In genomic region chr5:140039561-140039960, GRCh38 we compare ENCODE assay signal across 17 cellular contexts. TPM values are rescaled to one million over a fixed set of nuclear protein-coding genes. Genes with fewer than 3 reads are reported as not detected.
DNase-seq lines count a peak whose midpoint lies in the region; ATAC-seq and TF ChIP-seq lines count a peak whose summit lies in the region.
"Had no signal": no experiment of that assay in that cellular context is flagged by ENCODE, and none has a peak within 500 bp of the region (broad histone marks: within the 10 kb centered on the region; RNA-seq: fewer than 3 reads in every experiment).

No MANE protein-coding gene starts in this region.

- H4K20me1 ChIP-seq in BLaER1 treated with 17β-estradiol and CSF1 and Interleukin-3, amounts not matched to agents 10 nM and 100 nM: peaks cover 0 to 13% (median 3%) of the 10 kb centered on the region in 11 experiments; a peak in 4 of 22 replicates

- H3K27ac ChIP-seq in BLaER1 treated with 17β-estradiol and CSF1 and Interleukin-3, amounts not matched to agents 10 nM and 100 nM: no peak overlapping the region
- H3K27ac ChIP-seq in HEK293 (ENCODE audit: extremely low read depth, low read depth, low read length) (no peak overlapping the region), body of pancreas (peak overlapping the region; percentile 64 to 91 (median 74))

- H3K27me3 ChIP-seq in BLaER1 treated with 17β-estradiol and CSF1 and Interleukin-3, amounts not matched to agents 10 nM and 100 nM: peaks cover 52 to 72% (median 64%) of the 10 kb centered on the region in 11 experiments
- H3K27me3 ChIP-seq in body of pancreas: no peaks in the 10 kb centered on the region

- H3K9ac ChIP-seq in BLaER1 treated with 17β-estradiol and CSF1 and Interleukin-3, amounts not matched to agents 10 nM and 100 nM: no peak overlapping the region

- POLR2A ChIA-PET in HEK293 (lab: Yijun Ruan, JAX): no interaction called here

- TF ChIP-seq CTCF in HEK293 (tag by site-specific recombination; IDR thresholded peaks at IDR 0.05) (no peak), body of pancreas (IDR thresholded peaks at IDR 0.05) (no peak)

- H3K4me3 ChIP-seq in BLaER1 treated with 17β-estradiol and CSF1 and Interleukin-3, amounts not matched to agents 10 nM and 100 nM: no peak overlapping the region
- no peak overlapping the region for H3K4me3 ChIP-seq in HEK293 (ENCODE audit: low read depth, low read length)
- no peak overlapping the region for H3K4me3 ChIP-seq in body of pancreas

- DNase-seq in body of pancreas: peak; percentile 43 to 74 (median 53)
- DNase-seq in midbrain (lab: John Stamatoyannopoulos, UW): peak; percentile 25
- no peak for DNase-seq in NCI-H2081 (lab: John Stamatoyannopoulos, UW)
- DNase-seq in Kasumi-1 (lab: John Stamatoyannopoulos, UW): no peak
- no peak for DNase-seq in UCSD-AML1 (lab: John Stamatoyannopoulos, UW; ENCODE audit: unreplicated experiment)
- DNase-seq: activated naive CD8-positive, alpha-beta T cell treated with anti-CD3 and anti-CD28 coated beads, Interleukin-2, amount 10 ng/mL, durations not matched to agents 7 days and 5 days; GF-D8; glutamatergic neuron; left ventricle myocardium superior; NCI-H748 treated with DMSO at 0.1 percent for 48 hours; posterior cingulate gyrus; T-cell had no signal

- 24 to 32% methylated on average over 4 of the region's 4 CpGs for WGBS in body of pancreas, 2 donors

- H3K36me3 ChIP-seq in BLaER1 treated with 17β-estradiol and CSF1 and Interleukin-3, amounts not matched to agents 10 nM and 100 nM: no peaks in the 10 kb centered on the region
- H3K36me3 ChIP-seq in HEK293 (ENCODE audit: control insufficient read depth in 2 of 2, insufficient read depth in 1 of 2, low read length in 2 of 2) (no peaks in the 10 kb centered on the region), body of pancreas (replicated peaks in 1 of 2; ENCODE audit: insufficient read depth in 1 of 2, low read depth in 2 of 2) (no peaks in the 10 kb centered on the region)
- H3K36me3 ChIP-seq: upper lobe of left lung had no signal

- CTCF ChIA-PET in HEK293 (lab: Yijun Ruan, JAX): interaction anchor here (0.6 to 4.8 kb wide), 5 partner anchors 13 to 980 kb away, joined by 3 to 35 read pairs (median 3); no protein-coding TSS in a partner anchor

- H3K4me2 ChIP-seq in BLaER1 treated with 17β-estradiol and CSF1 and Interleukin-3, amounts not matched to agents 10 nM and 100 nM: peak overlapping the region in 6 of 11 experiments; percentile 0 to 46 (median 40); a peak in 9 of 22 replicates

- intact Hi-C loops in body of pancreas (cut with DNase I): no loop called here

- H3K4me1 ChIP-seq in BLaER1 treated with 17β-estradiol and CSF1 and Interleukin-3, amounts not matched to agents 10 nM and 100 nM: peaks cover 18 to 38% (median 24%) of the 10 kb centered on the region in 10 experiments
- peaks cover 19% of the 10 kb centered on the region for H3K4me1 ChIP-seq in HEK293 (ENCODE audit: control insufficient read depth, insufficient read depth, low read length)
- peaks cover 37% of the 10 kb centered on the region for H3K4me1 ChIP-seq in body of pancreas

- peak in 1 of 3 donors; percentile 20 for TF ChIP-seq POLR2A in body of pancreas (IDR thresholded peaks at IDR 0.05)

- ATAC-seq in body of pancreas (peak; percentile 29), HG03097 (IDR thresholded peaks at IDR 0.05; ENCODE audit: low FRiP score, unreplicated experiment) (no peak)
- ATAC-seq: HCT116, left ventricle myocardium superior, T-cell had no signal

- H3K9me3 ChIP-seq in BLaER1 treated with 17β-estradiol and CSF1 and Interleukin-3, amounts not matched to agents 10 nM and 100 nM (replicated peaks in 1 of 11): peaks cover 0 to 4% (median 0%) of the 10 kb centered on the region in 11 experiments; a peak in 1 of 22 replicates
- H3K9me3 ChIP-seq in HEK293 (ENCODE audit: control insufficient read depth, insufficient read depth, low read depth, low read length) (no peaks in the 10 kb centered on the region), body of pancreas (no peaks in the 10 kb centered on the region)
- H3K9me3 ChIP-seq: upper lobe of left lung had no signal

TF ChIP-seq in HEK293, 187 proteins besides CTCF, POLR2A, EP300 and RAD21:
- TF ChIP-seq PRDM1 (tag by site-specific recombination; IDR thresholded peaks at IDR 0.05) (0 out of 2 replicates have a peak, but pooled peaks have one; percentile 18), ZNF660 (tag by site-specific recombination; IDR thresholded peaks at IDR 0.05) (no peak)

RNA-seq across cellular contexts. Expression of gene NRG2, which starts 3.5 kb away (rescaled TPM):
- total RNA-seq in body of pancreas: 1 to 10 TPM; 5.6 to 6.5 TPM

Comparison
In these comparisons a context has a peak if more than half of its experiments do, and no peak if none do; other contexts are left out.
1. H3K27ac ChIP-seq: peak in body of pancreas (4 of 4); none in BLaER1 treated with 17β-estradiol and CSF1 and Interleukin-3, amounts not matched to agents 10 nM and 100 nM (0 of 11) and HEK293 (single experiment).
2. DNase-seq: peak in body of pancreas (4 of 4) and midbrain (single experiment); none in NCI-H2081 (0 of 2), Kasumi-1 (0 of 2) and UCSD-AML1 (single experiment).